ENCODE assay signal across 23 cellular contexts in genomic region chr10:8296742-8297101, GRCh38.
"Had no signal": no experiment of that assay in that cellular context is flagged by ENCODE, and none has a peak within 500 bp of the region (broad histone marks: within the 10 kb centered on the region; RNA-seq: fewer than 3 reads in every experiment).

No MANE protein-coding gene starts in this region.

- H3K27ac ChIP-seq: body of pancreas, cardiac muscle cell, thoracic aorta, upper lobe of left lung had no signal

- H3K27me3 ChIP-seq: body of pancreas, upper lobe of left lung had no signal

- H3K27ac Mint-ChIP-seq: activated CD4-positive, alpha-beta T cell treated with anti-CD3 and anti-CD28 coated beads, Interleukin-2, amount 10 ng/mL, durations not matched to agents 7 days and 5 days; activated CD8-positive, alpha-beta T cell treated with anti-CD3 and anti-CD28 coated beads, Interleukin-2, amount 10 ng/mL, durations not matched to agents 7 days and 5 days; nephron had no signal

- H3K9me3 ChIP-seq: body of pancreas, thoracic aorta, upper lobe of left lung had no signal

- H3K36me3 ChIP-seq: cardiac muscle cell, thoracic aorta, upper lobe of left lung had no signal

- H3K4me1 ChIP-seq: body of pancreas, upper lobe of left lung had no signal

- H3K4me3 ChIP-seq: body of pancreas, cardiac muscle cell, thoracic aorta, upper lobe of left lung had no signal

- H3K9me3 Mint-ChIP-seq: activated CD4-positive, alpha-beta T cell treated with anti-CD3 and anti-CD28 coated beads, Interleukin-2, amount 10 ng/mL, durations not matched to agents 7 days and 5 days; activated naive CD4-positive, alpha-beta T cell treated with anti-CD3 and anti-CD28 coated beads, Interleukin-2, amount 50 U/mL, for 24 hours; nephron had no signal

- DNase-seq: activated CD4-positive, alpha-beta T cell treated with anti-CD3 and anti-CD28 coated beads, Interleukin-2, amount 10 ng/mL, durations not matched to agents 7 days and 5 days; activated CD8-positive, alpha-beta T cell treated with anti-CD3 and anti-CD28 coated beads, Interleukin-2, amount 10 ng/mL, durations not matched to agents 7 days and 5 days; activated gamma-delta T cell treated with Interleukin-2 at 50 U/mL for 16 hours; anterior cingulate cortex; body of pancreas; cortex of kidney; erythroblast; foreskin fibroblast; left cardiac atrium; occipital lobe; posterior cingulate gyrus; small intestine; stimulated activated CD4-positive, alpha-beta T cell treated with anti-CD3 and anti-CD28 coated beads, Interleukin-15, amount 100 ng/mL, for 24 hours; stimulated activated CD4-positive, alpha-beta T cell treated with anti-CD3 and anti-CD28 coated beads, Interleukin-2, amount 100 ng/mL, for 48 hours; stimulated activated naive CD4-positive, alpha-beta T cell treated with Interleukin-2 at 50 U/mL for 16 hours had no signal

- H3K4me1 Mint-ChIP-seq: activated CD4-positive, alpha-beta T cell treated with anti-CD3 and anti-CD28 coated beads, Interleukin-2, amount 10 ng/mL, durations not matched to agents 7 days and 5 days; activated naive CD4-positive, alpha-beta T cell treated with anti-CD3 and anti-CD28 coated beads, Interleukin-2, amount 50 U/mL, for 24 hours; nephron had no signal

- H3K4me3 Mint-ChIP-seq: activated CD4-positive, alpha-beta T cell treated with anti-CD3 and anti-CD28 coated beads, Interleukin-2, amount 10 ng/mL, durations not matched to agents 7 days and 5 days; activated CD8-positive, alpha-beta T cell treated with anti-CD3 and anti-CD28 coated beads, Interleukin-2, amount 10 ng/mL, durations not matched to agents 7 days and 5 days; activated naive CD4-positive, alpha-beta T cell treated with anti-CD3 and anti-CD28 coated beads, Interleukin-2, amount 50 U/mL, for 24 hours had no signal

- ATAC-seq: activated CD4-positive, CD25-positive, alpha-beta regulatory T cell treated with anti-CD3 and anti-CD28 coated beads, Interleukin-2, amount 50 U/mL, for 24 hours; activated CD8-positive, alpha-beta T cell treated with anti-CD3 and anti-CD28 coated beads, Interleukin-2, amount 10 ng/mL, durations not matched to agents 7 days and 5 days; body of pancreas; left cardiac atrium; sciatic nerve had no signal

- FAIRE-seq: endometrium, small intestine had no signal
